Comparison of ENCODE assay signal across 8 cellular contexts in the genomic region with DNA sequence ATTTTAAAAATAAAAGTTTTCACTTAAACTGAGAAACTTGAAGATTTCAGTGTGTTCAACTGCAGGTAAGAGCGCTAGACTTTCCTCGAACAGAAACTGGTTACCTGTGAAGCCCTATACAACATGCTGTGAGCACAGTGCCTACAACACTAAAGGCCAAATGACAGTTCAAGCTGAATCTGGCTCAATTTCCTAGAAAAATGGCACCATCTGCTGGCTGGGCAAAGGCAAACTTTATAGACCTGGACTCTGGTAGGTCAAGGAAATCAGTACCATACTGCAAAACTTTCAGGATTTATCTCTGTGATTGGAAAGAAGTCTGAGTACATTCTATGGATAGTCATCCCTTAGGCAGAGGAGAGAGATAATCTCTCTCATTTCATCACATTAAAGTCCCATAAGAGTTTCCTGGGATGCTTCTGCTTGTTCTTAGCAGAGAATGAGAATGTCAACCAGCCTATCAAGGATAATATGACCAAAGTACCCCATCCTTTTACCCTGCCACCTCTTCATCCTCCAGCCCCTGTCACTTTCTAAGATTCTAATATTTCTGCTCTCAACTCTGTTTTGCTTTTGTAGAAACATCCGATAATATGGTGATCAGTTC. TPM values are rescaled to one million over a fixed set of nuclear protein-coding genes. Genes with fewer than 3 reads are reported as not detected.
DNase-seq lines count a peak whose midpoint lies in the region; ATAC-seq, FAIRE-seq and TF ChIP-seq lines count a peak whose summit lies in the region.

No MANE protein-coding gene starts in this region.

- peak; percentile 88 for FAIRE-seq in astrocyte (lab: Jason Lieb, UNC)
- FAIRE-seq in kidney (lab: Jason Lieb, UNC) = no peak

- no peak overlapping the region for H3K27ac Mint-ChIP-seq in astrocyte (ENCODE audit: unreplicated experiment)

- TF ChIP-seq CTCF in astrocyte (IDR thresholded peaks at IDR 0.05; ENCODE audit: insufficient read depth, low read depth, low read length) (peak; percentile 43), kidney (IDR thresholded peaks at IDR 0.05; ENCODE audit: borderline replicate concordance, extremely low read depth, insufficient read depth) (peak; percentile 44)

- intact Hi-C loops in kidney (cut with DNase I) = no loop called here

- peaks cover 21% of the 10 kb centered on the region for H3K27me3 Mint-ChIP-seq in astrocyte (ENCODE audit: low read depth, unreplicated experiment)

- no peak overlapping the region for H3K4me3 ChIP-seq in astrocyte (ENCODE audit: insufficient read depth, low read depth, low read length)
- no peak overlapping the region for H3K4me3 ChIP-seq in kidney (ENCODE audit: low read length in 2 of 2)

- no peaks in the 10 kb centered on the region for H3K9me3 ChIP-seq in astrocyte (ENCODE audit: insufficient read depth, low read depth, low read length)
- H3K9me3 ChIP-seq in kidney (ENCODE audit: control insufficient read depth in 1 of 2, low read length in 2 of 2) = no peaks in the 10 kb centered on the region

- no peak overlapping the region for H2AFZ ChIP-seq in astrocyte (ENCODE audit: low read depth, low read length)

- ATAC-seq in GM18867 (IDR thresholded peaks at IDR 0.05; ENCODE audit: unreplicated experiment) = peak; percentile 74
- no peak for ATAC-seq in GM18909 (IDR thresholded peaks at IDR 0.05; ENCODE audit: poor library complexity, unreplicated experiment)
- no peak for ATAC-seq in HG02642 (IDR thresholded peaks at IDR 0.05; ENCODE audit: poor library complexity, unreplicated experiment)
- no peak for ATAC-seq in GM19467 (IDR thresholded peaks at IDR 0.05; ENCODE audit: unreplicated experiment)

- peak; percentile 22 to 44 for DNase-seq in AML-193 (lab: John Stamatoyannopoulos, UW)
- DNase-seq in NCI-H2081 (lab: John Stamatoyannopoulos, UW) = peak; percentile 38 to 68
- peak; percentile 8 for DNase-seq in astrocyte (ENCODE audit: low read depth)
- DNase-seq in kidney = no peak

- no peak overlapping the region for H3K4me3 Mint-ChIP-seq in astrocyte (ENCODE audit: unreplicated experiment)

- H3K36me3 ChIP-seq in astrocyte (ENCODE audit: insufficient read depth, low read length) (no peaks in the 10 kb centered on the region), kidney (ENCODE audit: control insufficient read depth in 1 of 2, insufficient read depth in 2 of 2, low read length in 2 of 2) (no peaks in the 10 kb centered on the region)

- no peaks in the 10 kb centered on the region for H4K20me1 ChIP-seq in astrocyte (ENCODE audit: insufficient read depth, low read length)

- H3K9ac ChIP-seq in astrocyte (ENCODE audit: low read length) = no peak overlapping the region
- H3K9ac ChIP-seq in kidney (ENCODE audit: low read length in 2 of 2) = no peak overlapping the region

- peaks cover 2% of the 10 kb centered on the region for H3K4me1 ChIP-seq in astrocyte (ENCODE audit: insufficient read depth, low read length)
- H3K4me1 ChIP-seq in kidney (ENCODE audit: control insufficient read depth in 1 of 2, insufficient read depth in 1 of 2, low read depth in 1 of 2, low read length in 2 of 2) = no peaks in the 10 kb centered on the region

- no peaks in the 10 kb centered on the region for H3K27me3 ChIP-seq in astrocyte (ENCODE audit: insufficient read depth, low read length)

- H3K4me1 Mint-ChIP-seq in astrocyte (ENCODE audit: low read depth, unreplicated experiment) = no peaks in the 10 kb centered on the region

- H3K27ac ChIP-seq in astrocyte (ENCODE audit: low read depth, low read length) (no peak overlapping the region), kidney (ENCODE audit: low read depth in 2 of 2, low read length in 2 of 2) (no peak overlapping the region)

- no peaks in the 10 kb centered on the region for H3K36me3 Mint-ChIP-seq in astrocyte (ENCODE audit: low read depth, unreplicated experiment)

- no peak overlapping the region for H3K4me2 ChIP-seq in astrocyte (ENCODE audit: low read length)

- H3K79me2 ChIP-seq in astrocyte (ENCODE audit: insufficient read depth, low read length) = no peaks in the 10 kb centered on the region

- H3K9me3 Mint-ChIP-seq in astrocyte (ENCODE audit: unreplicated experiment) = no peaks in the 10 kb centered on the region

RNA-seq across cellular contexts. Expression of a gene that starts 31.8 kb away (rescaled TPM):
- total RNA-seq in astrocyte (not detected in 2 replicates), kidney (not detected)
- polyA plus RNA-seq in kidney (ENCODE audit: insufficient read depth, low read depth, low replicate concordance) = not detected
